Comparison of ENCODE assay signal across 1 cellular context in genomic region chr17:31469959-31470358, GRCh38.
TF ChIP-seq lines count a peak whose summit lies in the region.

No MANE protein-coding gene starts in this region.

TF ChIP-seq in WTC11, 78 proteins besides CTCF, POLR2A, EP300 and RAD21 (continued from another document):
- peak; percentile 37; the same call in 1 of the 2 replicates for TF ChIP-seq USF1 (CRISPR knock-in tag; IDR thresholded peaks at IDR 0.05)
- TF ChIP-seq ZNF532 (CRISPR knock-in tag; IDR thresholded peaks at IDR 0.05; ENCODE audit: borderline replicate concordance), result no peak
- peak; percentile 78 for TF ChIP-seq ZNF423 (CRISPR knock-in tag; IDR thresholded peaks at IDR 0.05)
- no peak for TF ChIP-seq CBFB (CRISPR knock-in tag; IDR thresholded peaks at IDR 0.05; ENCODE audit: low read depth)
- TF ChIP-seq HMGA2 (CRISPR knock-in tag; IDR thresholded peaks at IDR 0.05), result no peak
- no peak for TF ChIP-seq TEAD1 (CRISPR knock-in tag; IDR thresholded peaks at IDR 0.05)
TF ChIP-seq in WTC11: peak in this region for 4.
